Comparison of ENCODE assay signal across 11 cellular contexts in genomic region chr5:149453618-149454415, GRCh38.
DNase-seq lines count a peak whose midpoint lies in the region; ATAC-seq and TF ChIP-seq lines count a peak whose summit lies in the region.
"Had no signal": no experiment of that assay in that cellular context is flagged by ENCODE, and none has a peak within 500 bp of the region (broad histone marks: within the 10 kb centered on the region; RNA-seq: fewer than 3 reads in every experiment).

No MANE protein-coding gene starts in this region.

- H3K27ac ChIP-seq in SK-N-SH (ENCODE audit: low read depth in 2 of 2, low read length in 1 of 2) (peak overlapping the region; percentile 61 to 93), fibroblast of lung (ENCODE audit: insufficient read depth, low read length) (peak overlapping the region; percentile 92), neuronal stem cell (replicated peaks; ENCODE audit: low read length) (no peak overlapping the region), upper lobe of right lung (peak overlapping the region; percentile 78)

- ATAC-seq in SK-N-SH treated with all-trans-retinoic acid at 6 μM for 48 hours (no peak), upper lobe of right lung (no peak), GM18858 (IDR thresholded peaks at IDR 0.05; ENCODE audit: unreplicated experiment) (no peak)
- ATAC-seq: sciatic nerve had no signal

- no peak overlapping the region for H3K4me3 ChIP-seq in SK-N-SH (ENCODE audit: low read depth in 2 of 2, low read length in 1 of 2)
- no peak overlapping the region for H3K4me3 ChIP-seq in fibroblast of lung (replicated peaks in 1 of 4; ENCODE audit: control extremely low read depth in 1 of 4, insufficient read depth in 1 of 4, low read depth in 3 of 4, low read length in 4 of 4)
- no peak overlapping the region for H3K4me3 ChIP-seq in neuronal stem cell (ENCODE audit: low read length in 2 of 2)
- H3K4me3 ChIP-seq in upper lobe of right lung: no peak overlapping the region

- H2BK15ac ChIP-seq in neuronal stem cell (ENCODE audit: low read length): peak overlapping the region; percentile 35

- H3K36me3 ChIP-seq in SK-N-SH (replicated peaks in 1 of 2; ENCODE audit: control insufficient read depth in 1 of 2, insufficient read depth in 2 of 2, low read length in 1 of 2): no peaks in the 10 kb centered on the region
- no peaks in the 10 kb centered on the region for H3K36me3 ChIP-seq in fibroblast of lung (ENCODE audit: control insufficient read depth, insufficient read depth, low read length)
- H3K36me3 ChIP-seq in neuronal stem cell (replicated peaks in 1 of 2; ENCODE audit: control insufficient read depth in 2 of 2, insufficient read depth in 2 of 2, low read length in 2 of 2): no peaks in the 10 kb centered on the region
- no peaks in the 10 kb centered on the region for H3K36me3 ChIP-seq in upper lobe of right lung

- peak overlapping the region; percentile 56 for H3K9ac ChIP-seq in SK-N-SH
- H3K9ac ChIP-seq in fibroblast of lung (ENCODE audit: insufficient read depth, low read length): peak overlapping the region; percentile 11
- no peak overlapping the region for H3K9ac ChIP-seq in neuronal stem cell (ENCODE audit: low read depth, low read length, poor library complexity)

- CTCF ChIA-PET in SK-N-SH (lab: Yijun Ruan, JAX): interaction anchor here (0.8 to 6.3 kb wide), 9 partner anchors 8 to 165 kb away, joined by 3 to 37 read pairs (median 7); partner anchors contain the start of gene CSNK1A1

- no peaks in the 10 kb centered on the region for H3K79me1 ChIP-seq in neuronal stem cell (ENCODE audit: low read depth, low read length)

- no peak for TF ChIP-seq RAD21 in SK-N-SH (IDR thresholded peaks at IDR 0.05; ENCODE audit: low read length)

- H3K14ac ChIP-seq in neuronal stem cell (ENCODE audit: low read length): peak overlapping the region; percentile 4

- H3F3A ChIP-seq in SK-N-SH (replicated peaks; ENCODE audit: insufficient read depth): peaks cover 24% of the 10 kb centered on the region

- peak overlapping the region; percentile 96 for H2AK5ac ChIP-seq in neuronal stem cell (ENCODE audit: low read depth, low read length)

- no peaks in the 10 kb centered on the region for H4K20me1 ChIP-seq in SK-N-SH (ENCODE audit: insufficient read depth)
- no peaks in the 10 kb centered on the region for H4K20me1 ChIP-seq in fibroblast of lung (ENCODE audit: control insufficient read depth, extremely low read depth, insufficient read depth, low read length)

- no peak for TF ChIP-seq EP300 in SK-N-SH (IDR thresholded peaks at IDR 0.05; ENCODE audit: borderline replicate concordance in 1 of 2, low read depth in 1 of 2, low read length in 1 of 2)

- peak overlapping the region; percentile 24 for H2BK12ac ChIP-seq in neuronal stem cell (ENCODE audit: low read length)

- no peak for DNase-seq in SK-N-SH
- DNase-seq in fibroblast of lung (ENCODE audit: low read depth in 2 of 2): no peak
- no peak for DNase-seq in neuronal stem cell (ENCODE audit: low spot score)
- DNase-seq in upper lobe of right lung: no peak
- no peak for DNase-seq in AG20443 (ENCODE audit: low spot score)
- DNase-seq in NCI-H187 treated with DMSO at 0.1 percent for 48 hours (lab: John Stamatoyannopoulos, UW): no peak
- DNase-seq: activated T-cell treated with anti-CD3 and anti-CD28 coated beads, Interleukin-2, amount 50 U/mL, for 24 hours; NCI-H2081 had no signal

- H3K27me3 ChIP-seq in SK-N-SH (ENCODE audit: insufficient read depth): no peaks in the 10 kb centered on the region
- H3K27me3 ChIP-seq in fibroblast of lung (ENCODE audit: control insufficient read depth, insufficient read depth, low read length): no peaks in the 10 kb centered on the region
- H3K27me3 ChIP-seq in neuronal stem cell (ENCODE audit: control insufficient read depth in 3 of 3, insufficient read depth in 3 of 3, low read depth in 1 of 3, low read length in 3 of 3): no peaks in the 10 kb centered on the region
- H3K27me3 ChIP-seq in upper lobe of right lung: no peaks in the 10 kb centered on the region

- intact Hi-C loops in upper lobe of right lung (cut with DNase I): no loop called here

- no peak overlapping the region for H3K4ac ChIP-seq in neuronal stem cell (ENCODE audit: low read length)

- WGBS in SK-N-SH (ENCODE audit: low lambda C conversion rate): 87% methylated on average over 10 of the region's 10 CpGs
- WGBS in neuronal stem cell (ENCODE audit: extremely low coverage in 2 of 2, insufficient read length in 2 of 2, insufficient replicate concordance in 1 of 2), 2 donors: no CpG with 5 or more reads among the region's 10 CpGs

- H3K4me1 ChIP-seq in SK-N-SH (ENCODE audit: control insufficient read depth in 1 of 2, insufficient read depth in 2 of 2, low read depth in 1 of 2, low read length in 1 of 2) (peaks cover 15 to 38% of the 10 kb centered on the region in 2 experiments), fibroblast of lung (ENCODE audit: control insufficient read depth, extremely low read depth, insufficient read depth, low read length) (peaks cover 55% of the 10 kb centered on the region), neuronal stem cell (ENCODE audit: control insufficient read depth in 2 of 2, insufficient read depth in 1 of 2, low read depth in 1 of 2, low read length in 2 of 2) (peaks cover 8 to 17% of the 10 kb centered on the region in 2 donors), upper lobe of right lung (peaks cover 48% of the 10 kb centered on the region)

- peak overlapping the region; percentile 49; the same call in 1 of the 2 replicates for H3K4me2 ChIP-seq in SK-N-SH
- no peak overlapping the region for H3K4me2 ChIP-seq in fibroblast of lung (ENCODE audit: extremely low read depth, insufficient read depth, low read length)
- H3K4me2 ChIP-seq in neuronal stem cell (ENCODE audit: insufficient read depth, low read length, poor library complexity, severe bottlenecking): no peak overlapping the region

- H2AFZ ChIP-seq in SK-N-SH (ENCODE audit: low read depth) (peak overlapping the region; percentile 80; the same call in 1 of the 2 replicates), fibroblast of lung (ENCODE audit: low read length) (no peak overlapping the region), neuronal stem cell (ENCODE audit: low read length) (peak overlapping the region; percentile 80)

- H3K23ac ChIP-seq in neuronal stem cell (ENCODE audit: low read depth, low read length, poor library complexity): no peak overlapping the region

- H2BK120ac ChIP-seq in neuronal stem cell (ENCODE audit: low read depth, low read length): no peak overlapping the region

- no peak for TF ChIP-seq CTCF in SK-N-SH (IDR thresholded peaks at IDR 0.05)
- TF ChIP-seq CTCF in fibroblast of lung (conservative IDR thresholded peaks at IDR 0.05 in 1 of 2, IDR thresholded peaks at IDR 0.05 in 1 of 2; ENCODE audit: low read depth in 1 of 2, low read length in 2 of 2): peak in 1 of 2 donors; percentile 2
- no peak for TF ChIP-seq CTCF in upper lobe of right lung (IDR thresholded peaks at IDR 0.05)

- no peak overlapping the region for H2BK5ac ChIP-seq in neuronal stem cell (ENCODE audit: low read length)

- H3K18ac ChIP-seq in neuronal stem cell (ENCODE audit: low read length): peak overlapping the region; percentile 85

- no peaks in the 10 kb centered on the region for H3K9me3 ChIP-seq in SK-N-SH
- H3K9me3 ChIP-seq in fibroblast of lung (ENCODE audit: control insufficient read depth, insufficient read depth, low read depth, low read length): no peaks in the 10 kb centered on the region
- H3K9me3 ChIP-seq in neuronal stem cell (replicated peaks in 1 of 2; ENCODE audit: control insufficient read depth in 2 of 2, insufficient read depth in 1 of 2, low read depth in 1 of 2, low read length in 2 of 2): no peaks in the 10 kb centered on the region
- no peaks in the 10 kb centered on the region for H3K9me3 ChIP-seq in upper lobe of right lung

- H3K79me2 ChIP-seq in SK-N-SH (ENCODE audit: insufficient read depth): no peaks in the 10 kb centered on the region
- no peaks in the 10 kb centered on the region for H3K79me2 ChIP-seq in fibroblast of lung (ENCODE audit: control insufficient read depth, insufficient read depth, low read length)

- no peak overlapping the region for H4K91ac ChIP-seq in neuronal stem cell (ENCODE audit: low read depth, low read length, poor library complexity)

- no peak overlapping the region for H4K8ac ChIP-seq in neuronal stem cell (ENCODE audit: low read depth, low read length)

- POLR2A ChIA-PET in SK-N-SH (lab: Yijun Ruan, JAX): interaction anchor here (1.1 to 1.7 kb wide), 2 partner anchors 20 to 98 kb away, joined by 3 to 4 read pairs; partner anchors contain the start of gene CSNK1A1

- no peaks in the 10 kb centered on the region for H3K9me2 ChIP-seq in SK-N-SH

TF ChIP-seq in SK-N-SH, 30 proteins besides CTCF, POLR2A, EP300 and RAD21:
- no peak for TF ChIP-seq RXRA (IDR thresholded peaks at IDR 0.05; ENCODE audit: borderline replicate concordance, low read depth)
- TF ChIP-seq, protein P1, sequence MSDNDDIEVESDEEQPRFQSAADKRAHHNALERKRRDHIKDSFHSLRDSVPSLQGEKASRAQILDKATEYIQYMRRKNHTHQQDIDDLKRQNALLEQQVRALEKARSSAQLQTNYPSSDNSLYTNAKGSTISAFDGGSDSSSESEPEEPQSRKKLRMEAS (IDR thresholded peaks at IDR 0.05; ENCODE audit: low read depth): no peak

TF ChIP-seq in SK-N-SH treated with all-trans-retinoic acid at 6 μM for 48 hours, 23 proteins besides CTCF, POLR2A, EP300 and RAD21:
- TF ChIP-seq SNAI2 (CRISPR knock-in tag; IDR thresholded peaks at IDR 0.05): no peak
TF ChIP-seq in SK-N-SH treated with all-trans-retinoic acid at 6 μM for 48 hours: peak in this region for 0.
